ENCODE assay signal across 34 cellular contexts in the genomic region with DNA sequence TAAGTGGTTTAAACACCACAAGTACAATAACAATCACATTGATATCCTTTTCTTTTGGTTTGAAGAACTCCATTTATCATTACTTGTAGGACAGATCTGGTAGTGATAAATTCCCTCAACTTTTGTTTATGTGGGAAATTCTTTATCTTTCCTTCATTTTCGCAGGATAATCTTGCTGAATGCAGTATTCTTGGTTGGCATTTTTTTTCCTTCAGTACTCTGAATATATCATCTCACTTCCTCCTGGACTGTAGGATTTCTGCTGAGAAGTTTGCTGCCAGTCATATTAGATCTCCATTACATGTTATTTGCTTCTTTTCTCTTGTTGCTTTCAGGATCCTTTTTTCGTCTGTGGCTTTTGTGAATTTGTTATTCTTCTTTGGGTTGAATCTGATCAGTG.
DNase-seq lines count a peak whose midpoint lies in the region; ATAC-seq, FAIRE-seq and TF ChIP-seq lines count a peak whose summit lies in the region.
"Had no signal": no experiment of that assay in that cellular context is flagged by ENCODE, and none has a peak within 500 bp of the region (broad histone marks: within the 10 kb centered on the region; RNA-seq: fewer than 3 reads in every experiment).

No MANE protein-coding gene starts in this region.

- CTCF ChIA-PET in HEK293 (lab: Yijun Ruan, JAX) = interaction anchor here (0.6 to 2.4 kb wide), 11 partner anchors 18 to 148 kb away, joined by 3 to 29 read pairs (median 3); no protein-coding TSS in a partner anchor

- H3K4me1 ChIP-seq in HEK293 (ENCODE audit: control insufficient read depth, insufficient read depth, low read length) (no peaks in the 10 kb centered on the region), gastrocnemius medialis (no peaks in the 10 kb centered on the region)
- H3K4me1 ChIP-seq: A549; BE2C; BLaER1; BLaER1 treated with 17β-estradiol and CSF1 and Interleukin-3, amounts not matched to agents 10 nM and 100 nM; Caco-2 had no signal

- H3K36me3 ChIP-seq in HEK293 (ENCODE audit: control insufficient read depth in 2 of 2, insufficient read depth in 1 of 2, low read length in 2 of 2) (no peaks in the 10 kb centered on the region), gastrocnemius medialis (no peaks in the 10 kb centered on the region)
- H3K36me3 ChIP-seq: BE2C; BLaER1; BLaER1 treated with 17β-estradiol and CSF1 and Interleukin-3, amounts not matched to agents 10 nM and 100 nM had no signal

- DNase-seq in DMS53 (lab: John Stamatoyannopoulos, UW) (peak; percentile 16), DMS53 treated with DMSO at 0.1 percent for 48 hours (lab: John Stamatoyannopoulos, UW; ENCODE audit: unreplicated experiment) (no peak), HTR-8/SVneo (ENCODE audit: insufficient read length, low spot score) (no peak), OCI-M1 (lab: John Stamatoyannopoulos, UW) (peak; percentile 23), GOT3 (lab: John Stamatoyannopoulos, UW) (no peak), NCI-H1436 (lab: John Stamatoyannopoulos, UW) (no peak), gastrocnemius medialis (no peak)
- DNase-seq: 8988T; ACHN; AML-193; BE2C; C1 segment of cervical spinal cord; Caco-2; Calu3; CD4-positive, alpha-beta memory T cell; CD4-positive, alpha-beta T cell; CD4-positive, CD25-positive, alpha-beta regulatory T cell; CD8-positive, alpha-beta memory T cell; CD8-positive, alpha-beta T cell; COR-L47; DMS 273 treated with DMSO at 0.1 percent for 48 hours; DMS153; DMS79; DMS79 treated with DMSO at 0.1 percent for 48 hours; DND-41; EL had no signal

- in situ Hi-C loops in gastrocnemius medialis (cut with MboI; ENCODE audit: low sequenced_read_pairs in 4 of 4) = no loop called here

- no peak for TF ChIP-seq POLR2A in gastrocnemius medialis (IDR thresholded peaks at IDR 0.05)

- no peaks in the 10 kb centered on the region for H3K27me3 ChIP-seq in gastrocnemius medialis
- H3K27me3 ChIP-seq: BLaER1; BLaER1 treated with 17β-estradiol and CSF1 and Interleukin-3, amounts not matched to agents 10 nM and 100 nM had no signal

- no peak overlapping the region for H3K4me3 ChIP-seq in HEK293 (ENCODE audit: low read depth, low read length)
- no peak overlapping the region for H3K4me3 ChIP-seq in gastrocnemius medialis
- H3K4me3 ChIP-seq: A549; BLaER1; BLaER1 treated with 17β-estradiol and CSF1 and Interleukin-3, amounts not matched to agents 10 nM and 100 nM had no signal

- no peak for ATAC-seq in gastrocnemius medialis
- ATAC-seq: A549; CD8-positive, alpha-beta T cell had no signal

- intact Hi-C loops in gastrocnemius medialis (cut with DNase I; ENCODE audit: low total_unique reads) = no loop called here

- POLR2A ChIA-PET in HEK293 (lab: Yijun Ruan, JAX) = no interaction called here

- TF ChIP-seq CTCF in HEK293 (tag by site-specific recombination; IDR thresholded peaks at IDR 0.05) = no peak
- no peak for TF ChIP-seq CTCF in gastrocnemius medialis (IDR thresholded peaks at IDR 0.05 in 4 of 5, conservative IDR thresholded peaks at IDR 0.05 in 1 of 5)

- FAIRE-seq in HTR-8/SVneo (lab: Jason Lieb, UNC) = peak; percentile 4
- FAIRE-seq: A204.1, A549, D721Med had no signal

- H3K9me3 ChIP-seq in HEK293 (ENCODE audit: control insufficient read depth, insufficient read depth, low read depth, low read length) (no peaks in the 10 kb centered on the region), gastrocnemius medialis (peaks cover 0 to 13% (median 0%) of the 10 kb centered on the region in 3 donors)
- H3K9me3 ChIP-seq: A549, BE2C had no signal

- no peak overlapping the region for H3K27ac ChIP-seq in HEK293 (ENCODE audit: extremely low read depth, low read depth, low read length)
- no peak overlapping the region for H3K27ac ChIP-seq in gastrocnemius medialis
- H3K27ac ChIP-seq: 22Rv1; A549; BLaER1; BLaER1 treated with 17β-estradiol and CSF1 and Interleukin-3, amounts not matched to agents 10 nM and 100 nM; C4-2B had no signal

TF ChIP-seq in HEK293, 187 proteins besides CTCF, POLR2A, EP300 and RAD21:
- TF ChIP-seq SETDB1 (IDR thresholded peaks at IDR 0.05; ENCODE audit: insufficient read length, low read length) (peak; percentile 99), ZNF157 (tag by site-specific recombination; IDR thresholded peaks at IDR 0.05) (no peak), ZNF521 (tag by site-specific recombination; IDR thresholded peaks at IDR 0.05) (no peak), ZNF10 (tag by site-specific recombination; IDR thresholded peaks at IDR 0.05) (no peak), OSR2 (tag by site-specific recombination; IDR thresholded peaks at IDR 0.05) (no peak), TRIM28 (IDR thresholded peaks at IDR 0.05; ENCODE audit: borderline replicate concordance, low read length) (peak; percentile 71)
- TF ChIP-seq, protein P1, sequence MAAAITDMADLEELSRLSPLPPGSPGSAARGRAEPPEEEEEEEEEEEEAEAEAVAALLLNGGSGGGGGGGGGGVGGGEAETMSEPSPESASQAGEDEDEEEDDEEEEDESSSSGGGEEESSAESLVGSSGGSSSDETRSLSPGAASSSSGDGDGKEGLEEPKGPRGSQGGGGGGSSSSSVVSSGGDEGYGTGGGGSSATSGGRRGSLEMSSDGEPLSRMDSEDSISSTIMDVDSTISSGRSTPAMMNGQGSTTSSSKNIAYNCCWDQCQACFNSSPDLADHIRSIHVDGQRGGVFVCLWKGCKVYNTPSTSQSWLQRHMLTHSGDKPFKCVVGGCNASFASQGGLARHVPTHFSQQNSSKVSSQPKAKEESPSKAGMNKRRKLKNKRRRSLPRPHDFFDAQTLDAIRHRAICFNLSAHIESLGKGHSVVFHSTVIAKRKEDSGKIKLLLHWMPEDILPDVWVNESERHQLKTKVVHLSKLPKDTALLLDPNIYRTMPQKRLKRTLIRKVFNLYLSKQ (tag by site-specific recombination; IDR thresholded peaks at IDR 0.05; ENCODE audit: borderline replicate concordance) = no peak
- TF ChIP-seq, protein P2, sequence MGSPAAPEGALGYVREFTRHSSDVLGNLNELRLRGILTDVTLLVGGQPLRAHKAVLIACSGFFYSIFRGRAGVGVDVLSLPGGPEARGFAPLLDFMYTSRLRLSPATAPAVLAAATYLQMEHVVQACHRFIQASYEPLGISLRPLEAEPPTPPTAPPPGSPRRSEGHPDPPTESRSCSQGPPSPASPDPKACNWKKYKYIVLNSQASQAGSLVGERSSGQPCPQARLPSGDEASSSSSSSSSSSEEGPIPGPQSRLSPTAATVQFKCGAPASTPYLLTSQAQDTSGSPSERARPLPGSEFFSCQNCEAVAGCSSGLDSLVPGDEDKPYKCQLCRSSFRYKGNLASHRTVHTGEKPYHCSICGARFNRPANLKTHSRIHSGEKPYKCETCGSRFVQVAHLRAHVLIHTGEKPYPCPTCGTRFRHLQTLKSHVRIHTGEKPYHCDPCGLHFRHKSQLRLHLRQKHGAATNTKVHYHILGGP (tag by site-specific recombination; IDR thresholded peaks at IDR 0.05) = no peak
- TF ChIP-seq, protein P3, sequence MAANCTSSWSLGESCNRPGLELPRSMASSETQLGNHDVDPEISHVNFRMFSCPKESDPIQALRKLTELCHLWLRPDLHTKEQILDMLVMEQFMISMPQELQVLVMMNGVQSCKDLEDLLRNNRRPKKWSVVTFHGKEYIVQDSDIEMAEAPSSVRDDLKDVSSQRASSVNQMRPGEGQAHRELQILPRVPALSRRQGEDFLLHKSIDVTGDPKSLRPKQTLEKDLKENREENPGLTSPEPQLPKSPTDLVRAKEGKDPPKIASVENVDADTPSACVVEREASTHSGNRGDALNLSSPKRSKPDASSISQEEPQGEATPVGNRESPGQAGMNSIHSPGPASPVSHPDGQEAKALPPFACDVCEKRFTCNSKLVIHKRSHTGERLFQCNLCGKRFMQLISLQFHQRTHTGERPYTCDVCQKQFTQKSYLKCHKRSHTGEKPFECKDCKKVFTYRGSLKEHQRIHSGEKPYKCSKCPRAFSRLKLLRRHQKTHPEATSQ (tag by site-specific recombination; IDR thresholded peaks at IDR 0.05) = no peak

Comparison
In these comparisons a context has a peak if more than half of its experiments do, and no peak if none do; other contexts are left out.
1. DNase-seq: peak in DMS53 (single experiment) and OCI-M1 (single experiment); none in DMS53 treated with DMSO at 0.1 percent for 48 hours (single experiment), HTR-8/SVneo (single experiment), GOT3 (single experiment), NCI-H1436 (single experiment) and gastrocnemius medialis (0 of 2).